ENCODE assay signal across 8 cellular contexts in genomic region chr12:12474931-12475485, GRCh38.
DNase-seq lines count a peak whose midpoint lies in the region; ATAC-seq and TF ChIP-seq lines count a peak whose summit lies in the region.

No MANE protein-coding gene starts in this region.

- H3K9me3 ChIP-seq in SK-N-SH: no peaks in the 10 kb centered on the region

- DNase-seq in SK-N-SH (no peak), iris pigment epithelial cell (ENCODE audit: low read depth) (peak; percentile 44), KG1 (lab: John Stamatoyannopoulos, UW) (no peak), SHP77 treated with DMSO at 0.1 percent for 48 hours (lab: John Stamatoyannopoulos, UW) (no peak), foreskin melanocyte (no peak)
- peak; percentile 46 for DNase-seq in activated CD4-positive, alpha-beta T cell treated with anti-CD3 and anti-CD28 coated beads, Interleukin-2, amount 50 U/mL, for 1 hour

- no peak for ATAC-seq in SK-N-SH treated with all-trans-retinoic acid at 6 μM for 48 hours
- ATAC-seq in HG03066 (IDR thresholded peaks at IDR 0.05; ENCODE audit: low read depth, unreplicated experiment): peak; percentile 91

- H2AFZ ChIP-seq in SK-N-SH (ENCODE audit: low read depth): no peak overlapping the region

- peaks cover 13% of the 10 kb centered on the region; the same call in 1 of the 2 replicates for H3K79me2 ChIP-seq in SK-N-SH (ENCODE audit: insufficient read depth)

- POLR2A ChIA-PET in SK-N-SH (lab: Yijun Ruan, JAX): no interaction called here

- no peak for TF ChIP-seq CTCF in SK-N-SH (IDR thresholded peaks at IDR 0.05)

- H3K27ac ChIP-seq in SK-N-SH (ENCODE audit: low read depth in 2 of 2, low read length in 1 of 2): peak overlapping the region in 1 of 2 experiments; percentile 10; a peak in 2 of 4 replicates

- CTCF ChIA-PET in SK-N-SH (lab: Yijun Ruan, JAX): interaction anchor here (1.1 to 2.4 kb wide), 3 partner anchors 9 to 99 kb away, joined by 4 to 6 read pairs (median 5); no protein-coding TSS in a partner anchor

- 85% methylated on average over 12 of the region's 12 CpGs for WGBS in SK-N-SH (ENCODE audit: low lambda C conversion rate)

- TF ChIP-seq RAD21 in SK-N-SH (IDR thresholded peaks at IDR 0.05; ENCODE audit: low read length): no peak

- no peak for TF ChIP-seq EP300 in SK-N-SH (IDR thresholded peaks at IDR 0.05; ENCODE audit: borderline replicate concordance in 1 of 2, low read depth in 1 of 2, low read length in 1 of 2)

- no peaks in the 10 kb centered on the region for H3F3A ChIP-seq in SK-N-SH (replicated peaks; ENCODE audit: insufficient read depth)

- H3K9me2 ChIP-seq in SK-N-SH: no peaks in the 10 kb centered on the region

- H4K20me1 ChIP-seq in SK-N-SH (ENCODE audit: insufficient read depth): no peaks in the 10 kb centered on the region

- no peak overlapping the region for H3K4me3 ChIP-seq in SK-N-SH (ENCODE audit: low read depth in 2 of 2, low read length in 1 of 2)

- H3K36me3 ChIP-seq in SK-N-SH (replicated peaks in 1 of 2; ENCODE audit: control insufficient read depth in 1 of 2, insufficient read depth in 2 of 2, low read length in 1 of 2): peaks cover 46 to 50% of the 10 kb centered on the region in 2 experiments

- no peak overlapping the region for H3K4me2 ChIP-seq in SK-N-SH

- H3K27me3 ChIP-seq in SK-N-SH (ENCODE audit: insufficient read depth): no peaks in the 10 kb centered on the region

- no peak overlapping the region for H3K9ac ChIP-seq in SK-N-SH

- no peaks in the 10 kb centered on the region for H3K4me1 ChIP-seq in SK-N-SH (ENCODE audit: control insufficient read depth in 1 of 2, insufficient read depth in 2 of 2, low read depth in 1 of 2, low read length in 1 of 2)

TF ChIP-seq in SK-N-SH, 30 proteins besides CTCF, POLR2A, EP300 and RAD21:
- TF ChIP-seq FOSL2 (IDR thresholded peaks at IDR 0.05; ENCODE audit: borderline replicate concordance, low read depth) (0 out of 2 replicates have a peak, but pooled peaks have one; percentile 20), TCF12 (IDR thresholded peaks at IDR 0.05) (no peak)
TF ChIP-seq in SK-N-SH: peak in this region for 1.

TF ChIP-seq in SK-N-SH treated with all-trans-retinoic acid at 6 μM for 48 hours, 23 proteins besides CTCF, POLR2A, EP300 and RAD21:
- no peak for TF ChIP-seq BACH2 (CRISPR knock-in tag; IDR thresholded peaks at IDR 0.05; ENCODE audit: borderline replicate concordance)
- no peak for TF ChIP-seq TOX (CRISPR knock-in tag; IDR thresholded peaks at IDR 0.05; ENCODE audit: borderline replicate concordance)
- no peak for TF ChIP-seq POU6F1 (CRISPR knock-in tag; IDR thresholded peaks at IDR 0.05; ENCODE audit: borderline replicate concordance, low read depth)
- no peak for TF ChIP-seq ISL1 (CRISPR knock-in tag; IDR thresholded peaks at IDR 0.05)
- TF ChIP-seq ZC3H10 (CRISPR knock-in tag; IDR thresholded peaks at IDR 0.05): no peak
- no peak for TF ChIP-seq CREB5 (CRISPR knock-in tag; IDR thresholded peaks at IDR 0.05; ENCODE audit: low read depth)
- TF ChIP-seq ESRRG (CRISPR knock-in tag; IDR thresholded peaks at IDR 0.05): no peak
- no peak for TF ChIP-seq PATZ1 (CRISPR knock-in tag; IDR thresholded peaks at IDR 0.05; ENCODE audit: borderline replicate concordance)

Comparison
In these comparisons a context has a peak if more than half of its experiments do, and no peak if none do; other contexts are left out.
1. DNase-seq: peak in activated CD4-positive, alpha-beta T cell treated with anti-CD3 and anti-CD28 coated beads, Interleukin-2, amount 50 U/mL, for 1 hour (single experiment) and iris pigment epithelial cell (single experiment); none in SK-N-SH (single experiment), KG1 (single experiment), SHP77 treated with DMSO at 0.1 percent for 48 hours (single experiment) and foreskin melanocyte (single experiment).